ENCODE assay signal across 20 cellular contexts in genomic region chr2:42788882-42789281, GRCh38. TPM values are rescaled to one million over a fixed set of nuclear protein-coding genes. Genes with fewer than 3 reads are reported as not detected.
DNase-seq lines count a peak whose midpoint lies in the region; TF ChIP-seq lines count a peak whose summit lies in the region.
"Had no signal": no experiment of that assay in that cellular context is flagged by ENCODE, and none has a peak within 500 bp of the region (broad histone marks: within the 10 kb centered on the region; RNA-seq: fewer than 3 reads in every experiment).

No MANE protein-coding gene starts in this region.

- peak overlapping the region; percentile 72 for H2AK5ac ChIP-seq in neuronal stem cell (ENCODE audit: low read depth, low read length)

- H3K4me3 ChIP-seq in BE2C (ENCODE audit: low read depth, low read length) (no peak overlapping the region), neuronal stem cell (ENCODE audit: low read length in 2 of 2) (no peak overlapping the region)
- H3K4me3 ChIP-seq: A549, K562 had no signal

- H2AFZ ChIP-seq in neuronal stem cell (ENCODE audit: low read length): no peak overlapping the region

- no peak overlapping the region for H2BK120ac ChIP-seq in neuronal stem cell (ENCODE audit: low read depth, low read length)

- no peaks in the 10 kb centered on the region for H3K9me3 ChIP-seq in BE2C
- H3K9me3 ChIP-seq in neuronal stem cell (replicated peaks in 1 of 2; ENCODE audit: control insufficient read depth in 2 of 2, insufficient read depth in 1 of 2, low read depth in 1 of 2, low read length in 2 of 2): peaks cover 0 to 3% of the 10 kb centered on the region in 2 donors
- H3K9me3 ChIP-seq: A549 had no signal

- H3K4me2 ChIP-seq in neuronal stem cell (ENCODE audit: insufficient read depth, low read length, poor library complexity, severe bottlenecking): no peak overlapping the region
- H3K4me2 ChIP-seq: A549 had no signal

- H3K36me3 ChIP-seq in BE2C (no peaks in the 10 kb centered on the region), neuronal stem cell (replicated peaks in 1 of 2; ENCODE audit: control insufficient read depth in 2 of 2, insufficient read depth in 2 of 2, low read length in 2 of 2) (no peaks in the 10 kb centered on the region)

- H2BK5ac ChIP-seq in neuronal stem cell (ENCODE audit: low read length): no peak overlapping the region

- H3K4me1 ChIP-seq in BE2C (peaks cover 12% of the 10 kb centered on the region), neuronal stem cell (ENCODE audit: control insufficient read depth in 2 of 2, insufficient read depth in 1 of 2, low read depth in 1 of 2, low read length in 2 of 2) (peaks cover 7 to 13% of the 10 kb centered on the region in 2 donors)
- H3K4me1 ChIP-seq: A549 had no signal

- TF ChIP-seq CTCF in BE2C (IDR thresholded peaks at IDR 0.05; ENCODE audit: low read depth, low read length): no peak

- H2BK15ac ChIP-seq in neuronal stem cell (ENCODE audit: low read length): no peak overlapping the region

- WGBS in neuronal stem cell (ENCODE audit: extremely low coverage in 2 of 2, insufficient read length in 2 of 2, insufficient replicate concordance in 1 of 2), 2 donors: no CpG with 5 or more reads among the region's 4 CpGs

- H3K27ac ChIP-seq in neuronal stem cell (replicated peaks; ENCODE audit: low read length): no peak overlapping the region
- H3K27ac ChIP-seq in substantia nigra (ENCODE audit: low read depth, low read length, poor library complexity, severe bottlenecking): no peak overlapping the region
- H3K27ac ChIP-seq: A549 had no signal

- H3K9ac ChIP-seq in neuronal stem cell (ENCODE audit: low read depth, low read length, poor library complexity): no peak overlapping the region

- DNase-seq in BE2C (peak; percentile 57), M059J (ENCODE audit: low read depth) (peak; percentile 15), left kidney (ENCODE audit: low read depth, low spot score) (peak; percentile 45), neuronal stem cell (ENCODE audit: low spot score) (no peak), substantia nigra (lab: John Stamatoyannopoulos, UW) (no peak), NCI-H524 (lab: John Stamatoyannopoulos, UW) (no peak), T1000 (lab: John Stamatoyannopoulos, UW) (no peak)
- DNase-seq in activated effector memory CD4-positive, alpha-beta T cell treated with anti-CD3 and anti-CD28 coated beads, Interleukin-2, amount 50 U/mL, for 16 hours: no peak
- DNase-seq: DMS79; MM.1S; NCI-H1048; NCI-H1417 treated with DMSO at 0.1 percent for 48 hours; NCI-H187 treated with DMSO at 0.1 percent for 48 hours; NCI-H510A treated with DMSO at 0.1 percent for 48 hours; NCI-H774; NK-92 treated with Interleukin-12 subunit alpha and Interleukin-12 subunit beta, amount 100 ng/mL, for 24 hours; SIG-M5 had no signal

- H2BK12ac ChIP-seq in neuronal stem cell (ENCODE audit: low read length): no peak overlapping the region

- no peak overlapping the region for H4K91ac ChIP-seq in neuronal stem cell (ENCODE audit: low read depth, low read length, poor library complexity)

- no peak overlapping the region for H3K18ac ChIP-seq in neuronal stem cell (ENCODE audit: low read length)

- H3K4ac ChIP-seq in neuronal stem cell (ENCODE audit: low read length): no peak overlapping the region

- H3K79me1 ChIP-seq in neuronal stem cell (ENCODE audit: low read depth, low read length): no peaks in the 10 kb centered on the region

- no peak overlapping the region for H3K14ac ChIP-seq in neuronal stem cell (ENCODE audit: low read length)

- no peak overlapping the region for H4K8ac ChIP-seq in neuronal stem cell (ENCODE audit: low read depth, low read length)

- H3K23ac ChIP-seq in neuronal stem cell (ENCODE audit: low read depth, low read length, poor library complexity): no peak overlapping the region

- H3K27me3 ChIP-seq in BE2C: no peaks in the 10 kb centered on the region
- peaks cover 0 to 8% (median 0%) of the 10 kb centered on the region in 3 experiments for H3K27me3 ChIP-seq in neuronal stem cell (ENCODE audit: control insufficient read depth in 3 of 3, insufficient read depth in 3 of 3, low read depth in 1 of 3, low read length in 3 of 3)

RNA-seq across cellular contexts. Expression of gene HAAO, which starts 3.5 kb away (rescaled TPM):
- not detected for polyA plus RNA-seq in BE2C (2012; ENCODE audit: insufficient read depth, insufficient read length, low read depth)
- total RNA-seq in M059J (2014; rRNA removed; shearing (Covaris generic)): not detected in 2 replicates
- 2.1 TPM for polyA plus RNA-seq in neuronal stem cell (2013, experiment 1 of 2)
- 2.5 TPM for polyA plus RNA-seq in neuronal stem cell (2013, experiment 2 of 2)
- total RNA-seq: K562, LHCN-M2 had no signal
- polyA plus RNA-seq: A549, K562 had no signal

RNA-seq across cellular contexts. Expression of gene OXER1, which starts 24.9 kb away (rescaled TPM):
- polyA plus RNA-seq in BE2C (2012; ENCODE audit: insufficient read depth, insufficient read length, low read depth): not detected
- not detected in 2 replicates for total RNA-seq in M059J (2014; rRNA removed; shearing (Covaris generic))
- 1.2 TPM for polyA plus RNA-seq in neuronal stem cell (2013, experiment 1 of 2)
- polyA plus RNA-seq in neuronal stem cell (2013, experiment 2 of 2): 0.97 TPM
- total RNA-seq: K562 had no signal
- polyA plus RNA-seq: A549, K562 had no signal

Comparison
In these comparisons a context has a peak if more than half of its experiments do, and no peak if none do; other contexts are left out.
1. DNase-seq: peak in BE2C (single experiment), M059J (single experiment) and left kidney (single experiment); none in neuronal stem cell (single experiment), substantia nigra (0 of 49), NCI-H524 (0 of 2), T1000 (single experiment) and activated effector memory CD4-positive, alpha-beta T cell treated with anti-CD3 and anti-CD28 coated beads, Interleukin-2, amount 50 U/mL, for 16 hours (single experiment).